15 cellular contexts compared by ENCODE assay signal in genomic region chr15:98062869-98063268, GRCh38.
DNase-seq lines count a peak whose midpoint lies in the region; ATAC-seq, FAIRE-seq and TF ChIP-seq lines count a peak whose summit lies in the region.
"Had no signal": no experiment of that assay in that cellular context is flagged by ENCODE, and none has a peak within 500 bp of the region (broad histone marks: within the 10 kb centered on the region; RNA-seq: fewer than 3 reads in every experiment).

No MANE protein-coding gene starts in this region.

- TF ChIP-seq EP300 in K562 (IDR thresholded peaks at IDR 0.05; ENCODE audit: low read length), result no peak

- H3K27ac ChIP-seq in BLaER1, result no peak overlapping the region
- H3K27ac ChIP-seq in KMS-11, result no peak overlapping the region
- no peak overlapping the region for H3K27ac ChIP-seq in K562 (ENCODE audit: extremely low read depth, low read depth, low read length)
- H3K27ac ChIP-seq in dorsolateral prefrontal cortex, result no peak overlapping the region

- intact Hi-C loops in K562 (cut with micrococcal nuclease) (no loop called here), sciatic nerve (cut with DNase I) (no loop called here), dorsolateral prefrontal cortex (cut with DNase I) (no loop called here)

- CTCF ChIA-PET in K562 (lab: Yijun Ruan, JAX; ENCODE audit: low intra/inter-chr PET ratio), result no interaction called here

- no peak for DNase-seq in K562 (ENCODE audit: extremely low read depth in 1 of 4, low spot score in 3 of 4)
- no peak for DNase-seq in sciatic nerve (ENCODE audit: low spot score)
- DNase-seq in GM10266 (ENCODE audit: extremely low spot score), result no peak
- DNase-seq in dorsolateral prefrontal cortex, result no peak
- no peak for DNase-seq in activated naive CD8-positive, alpha-beta T cell treated with anti-CD3 and anti-CD28 coated beads, Interleukin-2, amount 50 U/mL, for 24 hours
- DNase-seq: BE2C; CD4-positive, CD25-positive, alpha-beta regulatory T cell; DMS53; GF-D8; GOT3; H9 had no signal

- H3K27me3 Mint-ChIP-seq in activated naive CD8-positive, alpha-beta T cell treated with anti-CD3 and anti-CD28 coated beads, Interleukin-2, amount 50 U/mL, for 24 hours, result no peaks in the 10 kb centered on the region
- H3K27me3 Mint-ChIP-seq: CD4-positive, CD25-positive, alpha-beta regulatory T cell; IgD-negative memory B cell had no signal

- POLR2A ChIA-PET in K562 (lab: Yijun Ruan, JAX), result no interaction called here

- no TSS peak for BruUV-seq in K562 (replicated peaks; lab: Mats Ljungman, UMichigan)

- no peaks in the 10 kb centered on the region for H4K20me1 ChIP-seq in BLaER1
- no peaks in the 10 kb centered on the region for H4K20me1 ChIP-seq in KMS-11 (ENCODE audit: insufficient read depth)
- no peaks in the 10 kb centered on the region for H4K20me1 ChIP-seq in K562 (replicated peaks; ENCODE audit: control insufficient read depth, insufficient read depth, low read length)

- H2AFZ ChIP-seq in KMS-11 (ENCODE audit: low read depth), result no peak overlapping the region
- H2AFZ ChIP-seq in K562 (ENCODE audit: low read depth, low read length), result no peak overlapping the region

- no peaks in the 10 kb centered on the region for H3K9me1 ChIP-seq in K562 (ENCODE audit: control insufficient read depth, insufficient read depth, low read length)

- 3% methylated on average over 3 of the region's 3 CpGs for WGBS in K562 (ENCODE audit: insufficient coverage, low coverage, missing lambda C conversion rate)

- H3K4me2 ChIP-seq in BLaER1 (peak overlapping the region; percentile 76), KMS-11 (peak overlapping the region; percentile 23; the same call in 1 of the 2 replicates), K562 (ENCODE audit: insufficient read depth, low read length) (no peak overlapping the region)

- H3K4me3 Mint-ChIP-seq in activated naive CD8-positive, alpha-beta T cell treated with anti-CD3 and anti-CD28 coated beads, Interleukin-2, amount 50 U/mL, for 24 hours, result no peak overlapping the region
- H3K4me3 Mint-ChIP-seq: CD4-positive, CD25-positive, alpha-beta regulatory T cell; H9; IgD-negative memory B cell had no signal

- no peak for TF ChIP-seq POLR2A in K562 (conservative IDR thresholded peaks at IDR 0.05)

- no peak overlapping the region for H3K27ac Mint-ChIP-seq in activated naive CD8-positive, alpha-beta T cell treated with anti-CD3 and anti-CD28 coated beads, Interleukin-2, amount 50 U/mL, for 24 hours
- H3K27ac Mint-ChIP-seq: CD4-positive, CD25-positive, alpha-beta regulatory T cell; H9; IgD-negative memory B cell had no signal

- H3K36me3 Mint-ChIP-seq in activated naive CD8-positive, alpha-beta T cell treated with anti-CD3 and anti-CD28 coated beads, Interleukin-2, amount 50 U/mL, for 24 hours (ENCODE audit: low read depth), result no peaks in the 10 kb centered on the region
- H3K36me3 Mint-ChIP-seq: CD4-positive, CD25-positive, alpha-beta regulatory T cell; IgD-negative memory B cell had no signal

- peaks cover 14% of the 10 kb centered on the region for H3K9me3 Mint-ChIP-seq in activated naive CD8-positive, alpha-beta T cell treated with anti-CD3 and anti-CD28 coated beads, Interleukin-2, amount 50 U/mL, for 24 hours

- no peaks in the 10 kb centered on the region for H3K4me1 Mint-ChIP-seq in activated naive CD8-positive, alpha-beta T cell treated with anti-CD3 and anti-CD28 coated beads, Interleukin-2, amount 50 U/mL, for 24 hours
- H3K4me1 Mint-ChIP-seq: CD4-positive, CD25-positive, alpha-beta regulatory T cell; H9; IgD-negative memory B cell had no signal

- H3K27me3 ChIP-seq in BLaER1 (no peaks in the 10 kb centered on the region), KMS-11 (ENCODE audit: insufficient read depth, low read depth) (no peaks in the 10 kb centered on the region), K562 (ENCODE audit: control insufficient read depth in 2 of 2, insufficient read depth in 2 of 2, low read length in 2 of 2) (peaks cover 0 to 5% of the 10 kb centered on the region in 2 experiments; a peak in 2 of 5 replicates), dorsolateral prefrontal cortex (peaks cover 0 to 8% (median 0%) of the 10 kb centered on the region in 45 donors)
- H3K27me3 ChIP-seq: BE2C had no signal

- no peak for TF ChIP-seq RAD21 in K562 (CRISPR knock-in tag; conservative IDR thresholded peaks at IDR 0.05 in 1 of 2, IDR thresholded peaks at IDR 0.05 in 1 of 2)

- ATAC-seq in K562, result no peak
- peak; percentile 87 for ATAC-seq in sciatic nerve
- no peak for ATAC-seq in activated naive CD8-positive, alpha-beta T cell treated with anti-CD3 and anti-CD28 coated beads, Interleukin-2, amount 50 U/mL, for 24 hours
- no peak for ATAC-seq in HG03135 (IDR thresholded peaks at IDR 0.05; ENCODE audit: unreplicated experiment)

- TF ChIP-seq CTCF in KMS-11 (conservative IDR thresholded peaks at IDR 0.05; ENCODE audit: low read depth, low read length) (no peak), K562 (IDR thresholded peaks at IDR 0.05 in 2 of 3, conservative IDR thresholded peaks at IDR 0.05 in 1 of 3; ENCODE audit: insufficient read depth in 2 of 3, low read depth in 1 of 3, low read length in 3 of 3) (no peak), GM10266 (IDR thresholded peaks at IDR 0.05; ENCODE audit: control insufficient read depth, insufficient read depth, low read depth, missing control alignments) (no peak), dorsolateral prefrontal cortex (IDR thresholded peaks at IDR 0.05 in 54 of 56, conservative IDR thresholded peaks at IDR 0.05 in 2 of 56; ENCODE audit: low read depth in 1 of 56, partially characterized antibody in 56 of 56) (no peak)

- H3K36me3 ChIP-seq in BLaER1, result no peaks in the 10 kb centered on the region
- H3K36me3 ChIP-seq in KMS-11 (ENCODE audit: insufficient read depth), result no peaks in the 10 kb centered on the region
- no peaks in the 10 kb centered on the region for H3K36me3 ChIP-seq in K562 (ENCODE audit: control insufficient read depth, insufficient read depth, low read length)
- H3K36me3 ChIP-seq: BE2C had no signal

- H3K9ac ChIP-seq in BLaER1 (no peak overlapping the region), KMS-11 (no peak overlapping the region), K562 (ENCODE audit: insufficient read depth in 1 of 2, low read depth in 2 of 2, low read length in 2 of 2) (no peak overlapping the region)

- H3K9me3 ChIP-seq in BLaER1, result peaks cover 37% of the 10 kb centered on the region
- H3K9me3 ChIP-seq in K562 (replicated peaks; ENCODE audit: control insufficient read depth, insufficient read depth, low read depth, low read length), result no peaks in the 10 kb centered on the region
- H3K9me3 ChIP-seq: BE2C had no signal

- H3K4me3 ChIP-seq in BLaER1 (no peak overlapping the region), KMS-11 (IDR thresholded peaks at IDR 0.05; ENCODE audit: insufficient read depth, low read depth, low read length) (no peak overlapping the region), K562 (no peak overlapping the region), dorsolateral prefrontal cortex (no peak overlapping the region)

- H3K79me2 ChIP-seq in KMS-11 (ENCODE audit: insufficient read depth, low read depth), result no peaks in the 10 kb centered on the region
- no peaks in the 10 kb centered on the region for H3K79me2 ChIP-seq in K562 (ENCODE audit: control insufficient read depth, insufficient read depth, low read length)

- in situ Hi-C loops in K562 (cut with MboI), result no loop called here

- peaks cover 50% of the 10 kb centered on the region for H3K4me1 ChIP-seq in BLaER1
- peaks cover 16% of the 10 kb centered on the region for H3K4me1 ChIP-seq in KMS-11 (ENCODE audit: low read depth, poor library complexity, severe bottlenecking)
- no peaks in the 10 kb centered on the region; a peak in 1 of 5 replicates for H3K4me1 ChIP-seq in K562 (replicated peaks in 1 of 2; ENCODE audit: control insufficient read depth in 2 of 2, insufficient read depth in 2 of 2, low read length in 2 of 2)
- H3K4me1 ChIP-seq: BE2C had no signal

- no peak for FAIRE-seq in K562 (lab: Jason Lieb, UNC)

TF ChIP-seq in K562, 482 proteins besides CTCF, POLR2A, EP300 and RAD21:
- TF ChIP-seq C11orf30 (IDR thresholded peaks at IDR 0.05; ENCODE audit: low read depth), result 0 out of 2 replicates have a peak, but pooled peaks have one; percentile 15
- TF ChIP-seq ZNF3 (CRISPR knock-in tag; IDR thresholded peaks at IDR 0.05), result no peak
- no peak for TF ChIP-seq TCF7 (IDR thresholded peaks at IDR 0.05; ENCODE audit: borderline replicate concordance)
- no peak for TF ChIP-seq TRIM25 (IDR thresholded peaks at IDR 0.05; ENCODE audit: borderline replicate concordance)
- TF ChIP-seq CBFA2T3 (IDR thresholded peaks at IDR 0.05), result peak; percentile 48; the same call in 1 of the 2 replicates
- peak; percentile 35; the same call in 1 of the 2 replicates for TF ChIP-seq CBFA2T2 (conservative IDR thresholded peaks at IDR 0.05)
- TF ChIP-seq ZNF316 (IDR thresholded peaks at IDR 0.05), result 0 out of 2 replicates have a peak, but pooled peaks have one; percentile 25
